In genomic region chr10:86775056-86775858, GRCh38 we compare ENCODE assay signal across 1 cellular context.
TF ChIP-seq lines count a peak whose summit lies in the region.

No MANE protein-coding gene starts in this region.

TF ChIP-seq in SK-N-SH, 30 proteins besides CTCF, POLR2A, EP300 and RAD21 (continued from another document):
- TF ChIP-seq USF2 (IDR thresholded peaks at IDR 0.05; ENCODE audit: borderline replicate concordance, low read depth, low read length), result no peak
- no peak for TF ChIP-seq JUND (IDR thresholded peaks at IDR 0.05)
